Comparison of ENCODE assay signal across 1 cellular context in the genomic region with DNA sequence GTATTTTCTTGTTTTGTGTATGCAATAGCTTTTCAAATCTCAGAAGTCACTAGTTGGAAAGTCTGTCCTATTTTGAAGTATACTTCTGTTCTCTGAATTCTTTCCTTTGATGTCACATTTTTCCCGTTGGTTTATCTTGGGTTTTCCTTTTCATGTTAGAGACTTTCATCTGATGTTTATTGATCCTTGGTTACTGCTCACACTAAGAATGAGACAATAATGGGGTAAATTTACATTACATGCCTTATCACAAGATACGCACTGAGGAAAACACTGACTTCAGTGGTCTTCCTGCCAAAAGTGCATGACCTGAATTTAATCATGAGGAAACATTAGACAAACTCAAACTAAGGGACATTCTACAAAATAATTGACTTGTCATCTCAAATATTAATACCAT.
TF ChIP-seq lines count a peak whose summit lies in the region.

No MANE protein-coding gene starts in this region.

TF ChIP-seq in HepG2, 621 proteins besides CTCF, POLR2A, EP300 and RAD21 (continued from another document and continues in another):
- TF ChIP-seq ZNF337 (CRISPR knock-in tag; IDR thresholded peaks at IDR 0.05; ENCODE audit: borderline replicate concordance, low read depth) (no peak), RFX5 (IDR thresholded peaks at IDR 0.05; ENCODE audit: low read depth, low read length) (no peak), MATR3 (CRISPR knock-in tag; IDR thresholded peaks at IDR 0.05) (no peak), IRX3 (CRISPR knock-in tag; IDR thresholded peaks at IDR 0.05; ENCODE audit: borderline replicate concordance, low read depth) (no peak), MLLT10 (CRISPR knock-in tag; IDR thresholded peaks at IDR 0.05) (no peak), ZNF256 (CRISPR knock-in tag; conservative IDR thresholded peaks at IDR 0.05) (no peak), MED1 (CRISPR knock-in tag; IDR thresholded peaks at IDR 0.05) (peak; percentile 91), CEBPG (CRISPR knock-in tag; IDR thresholded peaks at IDR 0.05) (peak; percentile 69), TAF15 (IDR thresholded peaks at IDR 0.05; ENCODE audit: low read depth, low read length, poor library complexity, severe bottlenecking) (no peak), NFIB (CRISPR knock-in tag; IDR thresholded peaks at IDR 0.05; ENCODE audit: borderline replicate concordance) (no peak), TCF7 (IDR thresholded peaks at IDR 0.05; ENCODE audit: low read depth) (peak; percentile 99), SIN3B (IDR thresholded peaks at IDR 0.05; ENCODE audit: low read length) (no peak), KLF16 (CRISPR knock-in tag; IDR thresholded peaks at IDR 0.05) (0 out of 4 replicates have a peak, but pooled peaks of 1 of the 2 experiments have one; percentile 58), PHF21A (CRISPR knock-in tag; IDR thresholded peaks at IDR 0.05) (no peak; the same call in 1 of the 2 replicates), ERF (CRISPR knock-in tag; IDR thresholded peaks at IDR 0.05) (peak; percentile 64), FOXK1 (CRISPR knock-in tag; IDR thresholded peaks at IDR 0.05; ENCODE audit: borderline replicate concordance, low read depth) (peak; percentile 59), SP1 (IDR thresholded peaks at IDR 0.05) (no peak), SP1 (CRISPR knock-in tag; IDR thresholded peaks at IDR 0.05) (no peak), HCFC1 (IDR thresholded peaks at IDR 0.05; ENCODE audit: low read depth, low read length) (no peak), MBD4 (IDR thresholded peaks at IDR 0.05; ENCODE audit: borderline replicate concordance, low read length) (peak; percentile 91; the same call in 1 of the 2 replicates), SAFB2 (CRISPR knock-in tag; IDR thresholded peaks at IDR 0.05; ENCODE audit: borderline replicate concordance, low read depth) (no peak), JUNB (CRISPR knock-in tag; IDR thresholded peaks at IDR 0.05; ENCODE audit: borderline replicate concordance) (peak; percentile 72; the same call in 1 of the 2 replicates), U2AF1 (optimal IDR thresholded peaks at IDR 0.05; ENCODE audit: low read depth, low read length) (no peak), ZC3H4 (CRISPR knock-in tag; IDR thresholded peaks at IDR 0.05; ENCODE audit: borderline replicate concordance) (no peak), EED (CRISPR knock-in tag; IDR thresholded peaks at IDR 0.05) (no peak), ZBTB8A (CRISPR knock-in tag; IDR thresholded peaks at IDR 0.05; ENCODE audit: borderline replicate concordance, low read depth) (no peak), GTF2F1 (IDR thresholded peaks at IDR 0.05; ENCODE audit: low read length) (no peak), HOXA3 (CRISPR knock-in tag; IDR thresholded peaks at IDR 0.05) (no peak), ZNF567 (CRISPR knock-in tag; IDR thresholded peaks at IDR 0.05; ENCODE audit: borderline replicate concordance) (no peak), ZNF143 (CRISPR knock-in tag; IDR thresholded peaks at IDR 0.05) (no peak), MED8 (CRISPR knock-in tag; IDR thresholded peaks at IDR 0.05; ENCODE audit: insufficient replicate concordance) (peak; percentile 89), SALL1 (CRISPR knock-in tag; IDR thresholded peaks at IDR 0.05) (peak; percentile 48; the same call in 1 of the 2 replicates)
- TF ChIP-seq, protein P1, sequence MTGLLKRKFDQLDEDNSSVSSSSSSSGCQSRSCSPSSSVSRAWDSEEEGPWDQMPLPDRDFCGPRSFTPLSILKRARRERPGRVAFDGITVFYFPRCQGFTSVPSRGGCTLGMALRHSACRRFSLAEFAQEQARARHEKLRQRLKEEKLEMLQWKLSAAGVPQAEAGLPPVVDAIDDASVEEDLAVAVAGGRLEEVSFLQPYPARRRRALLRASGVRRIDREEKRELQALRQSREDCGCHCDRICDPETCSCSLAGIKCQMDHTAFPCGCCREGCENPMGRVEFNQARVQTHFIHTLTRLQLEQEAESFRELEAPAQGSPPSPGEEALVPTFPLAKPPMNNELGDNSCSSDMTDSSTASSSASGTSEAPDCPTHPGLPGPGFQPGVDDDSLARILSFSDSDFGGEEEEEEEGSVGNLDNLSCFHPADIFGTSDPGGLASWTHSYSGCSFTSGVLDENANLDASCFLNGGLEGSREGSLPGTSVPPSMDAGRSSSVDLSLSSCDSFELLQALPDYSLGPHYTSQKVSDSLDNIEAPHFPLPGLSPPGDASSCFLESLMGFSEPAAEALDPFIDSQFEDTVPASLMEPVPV (CRISPR knock-in tag; IDR thresholded peaks at IDR 0.05) = no peak
- TF ChIP-seq, protein P2, sequence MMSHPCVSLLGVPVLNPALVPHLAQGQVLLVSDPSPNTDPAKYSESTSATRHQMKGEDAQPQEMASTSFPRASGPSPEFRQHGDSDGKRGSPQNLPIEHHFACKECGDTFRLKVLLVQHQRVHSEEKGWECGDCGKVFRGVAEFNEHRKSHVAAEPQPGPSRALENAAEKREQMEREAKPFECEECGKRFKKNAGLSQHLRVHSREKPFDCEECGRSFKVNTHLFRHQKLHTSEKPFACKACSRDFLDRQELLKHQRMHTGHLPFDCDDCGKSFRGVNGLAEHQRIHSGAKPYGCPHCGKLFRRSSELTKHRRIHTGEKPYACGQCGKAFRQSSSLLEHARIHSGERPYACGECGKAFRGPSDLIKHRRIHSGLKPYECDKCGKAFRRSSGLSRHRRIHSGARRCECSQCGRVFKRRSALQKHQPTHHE (CRISPR knock-in tag; IDR thresholded peaks at IDR 0.05; ENCODE audit: borderline replicate concordance) = no peak
- TF ChIP-seq, protein P3, sequence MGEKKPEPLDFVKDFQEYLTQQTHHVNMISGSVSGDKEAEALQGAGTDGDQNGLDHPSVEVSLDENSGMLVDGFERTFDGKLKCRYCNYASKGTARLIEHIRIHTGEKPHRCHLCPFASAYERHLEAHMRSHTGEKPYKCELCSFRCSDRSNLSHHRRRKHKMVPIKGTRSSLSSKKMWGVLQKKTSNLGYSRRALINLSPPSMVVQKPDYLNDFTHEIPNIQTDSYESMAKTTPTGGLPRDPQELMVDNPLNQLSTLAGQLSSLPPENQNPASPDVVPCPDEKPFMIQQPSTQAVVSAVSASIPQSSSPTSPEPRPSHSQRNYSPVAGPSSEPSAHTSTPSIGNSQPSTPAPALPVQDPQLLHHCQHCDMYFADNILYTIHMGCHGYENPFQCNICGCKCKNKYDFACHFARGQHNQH (CRISPR knock-in tag; IDR thresholded peaks at IDR 0.05) = no peak
- TF ChIP-seq, protein P4, sequence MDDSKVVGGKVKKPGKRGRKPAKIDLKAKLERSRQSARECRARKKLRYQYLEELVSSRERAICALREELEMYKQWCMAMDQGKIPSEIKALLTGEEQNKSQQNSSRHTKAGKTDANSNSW (CRISPR knock-in tag; IDR thresholded peaks at IDR 0.05; ENCODE audit: borderline replicate concordance) = no peak
- TF ChIP-seq, protein P5, sequence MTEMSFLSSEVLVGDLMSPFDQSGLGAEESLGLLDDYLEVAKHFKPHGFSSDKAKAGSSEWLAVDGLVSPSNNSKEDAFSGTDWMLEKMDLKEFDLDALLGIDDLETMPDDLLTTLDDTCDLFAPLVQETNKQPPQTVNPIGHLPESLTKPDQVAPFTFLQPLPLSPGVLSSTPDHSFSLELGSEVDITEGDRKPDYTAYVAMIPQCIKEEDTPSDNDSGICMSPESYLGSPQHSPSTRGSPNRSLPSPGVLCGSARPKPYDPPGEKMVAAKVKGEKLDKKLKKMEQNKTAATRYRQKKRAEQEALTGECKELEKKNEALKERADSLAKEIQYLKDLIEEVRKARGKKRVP (CRISPR knock-in tag; IDR thresholded peaks at IDR 0.05) = 0 out of 4 replicates have a peak, but pooled peaks of 1 of the 2 experiments have one; percentile 45
- TF ChIP-seq, protein P6, sequence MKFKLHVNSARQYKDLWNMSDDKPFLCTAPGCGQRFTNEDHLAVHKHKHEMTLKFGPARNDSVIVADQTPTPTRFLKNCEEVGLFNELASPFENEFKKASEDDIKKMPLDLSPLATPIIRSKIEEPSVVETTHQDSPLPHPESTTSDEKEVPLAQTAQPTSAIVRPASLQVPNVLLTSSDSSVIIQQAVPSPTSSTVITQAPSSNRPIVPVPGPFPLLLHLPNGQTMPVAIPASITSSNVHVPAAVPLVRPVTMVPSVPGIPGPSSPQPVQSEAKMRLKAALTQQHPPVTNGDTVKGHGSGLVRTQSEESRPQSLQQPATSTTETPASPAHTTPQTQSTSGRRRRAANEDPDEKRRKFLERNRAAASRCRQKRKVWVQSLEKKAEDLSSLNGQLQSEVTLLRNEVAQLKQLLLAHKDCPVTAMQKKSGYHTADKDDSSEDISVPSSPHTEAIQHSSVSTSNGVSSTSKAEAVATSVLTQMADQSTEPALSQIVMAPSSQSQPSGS (CRISPR knock-in tag; IDR thresholded peaks at IDR 0.05) = peak; percentile 48; the same call in 1 of the 2 replicates
- TF ChIP-seq, protein P7, sequence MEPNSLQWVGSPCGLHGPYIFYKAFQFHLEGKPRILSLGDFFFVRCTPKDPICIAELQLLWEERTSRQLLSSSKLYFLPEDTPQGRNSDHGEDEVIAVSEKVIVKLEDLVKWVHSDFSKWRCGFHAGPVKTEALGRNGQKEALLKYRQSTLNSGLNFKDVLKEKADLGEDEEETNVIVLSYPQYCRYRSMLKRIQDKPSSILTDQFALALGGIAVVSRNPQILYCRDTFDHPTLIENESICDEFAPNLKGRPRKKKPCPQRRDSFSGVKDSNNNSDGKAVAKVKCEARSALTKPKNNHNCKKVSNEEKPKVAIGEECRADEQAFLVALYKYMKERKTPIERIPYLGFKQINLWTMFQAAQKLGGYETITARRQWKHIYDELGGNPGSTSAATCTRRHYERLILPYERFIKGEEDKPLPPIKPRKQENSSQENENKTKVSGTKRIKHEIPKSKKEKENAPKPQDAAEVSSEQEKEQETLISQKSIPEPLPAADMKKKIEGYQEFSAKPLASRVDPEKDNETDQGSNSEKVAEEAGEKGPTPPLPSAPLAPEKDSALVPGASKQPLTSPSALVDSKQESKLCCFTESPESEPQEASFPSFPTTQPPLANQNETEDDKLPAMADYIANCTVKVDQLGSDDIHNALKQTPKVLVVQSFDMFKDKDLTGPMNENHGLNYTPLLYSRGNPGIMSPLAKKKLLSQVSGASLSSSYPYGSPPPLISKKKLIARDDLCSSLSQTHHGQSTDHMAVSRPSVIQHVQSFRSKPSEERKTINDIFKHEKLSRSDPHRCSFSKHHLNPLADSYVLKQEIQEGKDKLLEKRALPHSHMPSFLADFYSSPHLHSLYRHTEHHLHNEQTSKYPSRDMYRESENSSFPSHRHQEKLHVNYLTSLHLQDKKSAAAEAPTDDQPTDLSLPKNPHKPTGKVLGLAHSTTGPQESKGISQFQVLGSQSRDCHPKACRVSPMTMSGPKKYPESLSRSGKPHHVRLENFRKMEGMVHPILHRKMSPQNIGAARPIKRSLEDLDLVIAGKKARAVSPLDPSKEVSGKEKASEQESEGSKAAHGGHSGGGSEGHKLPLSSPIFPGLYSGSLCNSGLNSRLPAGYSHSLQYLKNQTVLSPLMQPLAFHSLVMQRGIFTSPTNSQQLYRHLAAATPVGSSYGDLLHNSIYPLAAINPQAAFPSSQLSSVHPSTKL (CRISPR knock-in tag; IDR thresholded peaks at IDR 0.05) = peak; percentile 98
- TF ChIP-seq, protein P8, sequence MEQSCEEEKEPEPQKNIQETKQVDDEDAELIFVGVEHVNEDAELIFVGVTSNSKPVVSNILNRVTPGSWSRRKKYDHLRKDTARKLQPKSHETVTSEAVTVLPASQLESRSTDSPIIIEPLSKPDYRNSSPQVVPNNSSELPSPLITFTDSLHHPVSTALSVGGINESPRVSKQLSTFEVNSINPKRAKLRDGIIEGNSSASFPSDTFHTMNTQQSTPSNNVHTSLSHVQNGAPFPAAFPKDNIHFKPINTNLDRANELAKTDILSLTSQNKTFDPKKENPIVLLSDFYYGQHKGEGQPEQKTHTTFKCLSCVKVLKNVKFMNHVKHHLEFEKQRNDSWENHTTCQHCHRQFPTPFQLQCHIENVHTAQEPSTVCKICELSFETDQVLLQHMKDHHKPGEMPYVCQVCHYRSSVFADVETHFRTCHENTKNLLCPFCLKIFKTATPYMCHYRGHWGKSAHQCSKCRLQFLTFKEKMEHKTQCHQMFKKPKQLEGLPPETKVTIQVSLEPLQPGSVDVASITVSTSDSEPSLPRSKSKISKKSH (CRISPR knock-in tag; IDR thresholded peaks at IDR 0.05; ENCODE audit: borderline replicate concordance) = no peak
- TF ChIP-seq, protein P9, sequence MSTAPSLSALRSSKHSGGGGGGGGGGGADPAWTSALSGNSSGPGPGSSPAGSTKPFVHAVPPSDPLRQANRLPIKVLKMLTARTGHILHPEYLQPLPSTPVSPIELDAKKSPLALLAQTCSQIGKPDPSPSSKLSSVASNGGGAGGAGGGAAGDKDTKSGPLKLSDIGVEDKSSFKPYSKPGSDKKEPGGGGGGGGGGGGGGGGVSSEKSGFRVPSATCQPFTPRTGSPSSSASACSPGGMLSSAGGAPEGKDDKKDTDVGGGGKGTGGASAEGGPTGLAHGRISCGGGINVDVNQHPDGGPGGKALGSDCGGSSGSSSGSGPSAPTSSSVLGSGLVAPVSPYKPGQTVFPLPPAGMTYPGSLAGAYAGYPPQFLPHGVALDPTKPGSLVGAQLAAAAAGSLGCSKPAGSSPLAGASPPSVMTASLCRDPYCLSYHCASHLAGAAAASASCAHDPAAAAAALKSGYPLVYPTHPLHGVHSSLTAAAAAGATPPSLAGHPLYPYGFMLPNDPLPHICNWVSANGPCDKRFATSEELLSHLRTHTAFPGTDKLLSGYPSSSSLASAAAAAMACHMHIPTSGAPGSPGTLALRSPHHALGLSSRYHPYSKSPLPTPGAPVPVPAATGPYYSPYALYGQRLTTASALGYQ (CRISPR knock-in tag; IDR thresholded peaks at IDR 0.05) = peak; percentile 95
- TF ChIP-seq, protein P10, sequence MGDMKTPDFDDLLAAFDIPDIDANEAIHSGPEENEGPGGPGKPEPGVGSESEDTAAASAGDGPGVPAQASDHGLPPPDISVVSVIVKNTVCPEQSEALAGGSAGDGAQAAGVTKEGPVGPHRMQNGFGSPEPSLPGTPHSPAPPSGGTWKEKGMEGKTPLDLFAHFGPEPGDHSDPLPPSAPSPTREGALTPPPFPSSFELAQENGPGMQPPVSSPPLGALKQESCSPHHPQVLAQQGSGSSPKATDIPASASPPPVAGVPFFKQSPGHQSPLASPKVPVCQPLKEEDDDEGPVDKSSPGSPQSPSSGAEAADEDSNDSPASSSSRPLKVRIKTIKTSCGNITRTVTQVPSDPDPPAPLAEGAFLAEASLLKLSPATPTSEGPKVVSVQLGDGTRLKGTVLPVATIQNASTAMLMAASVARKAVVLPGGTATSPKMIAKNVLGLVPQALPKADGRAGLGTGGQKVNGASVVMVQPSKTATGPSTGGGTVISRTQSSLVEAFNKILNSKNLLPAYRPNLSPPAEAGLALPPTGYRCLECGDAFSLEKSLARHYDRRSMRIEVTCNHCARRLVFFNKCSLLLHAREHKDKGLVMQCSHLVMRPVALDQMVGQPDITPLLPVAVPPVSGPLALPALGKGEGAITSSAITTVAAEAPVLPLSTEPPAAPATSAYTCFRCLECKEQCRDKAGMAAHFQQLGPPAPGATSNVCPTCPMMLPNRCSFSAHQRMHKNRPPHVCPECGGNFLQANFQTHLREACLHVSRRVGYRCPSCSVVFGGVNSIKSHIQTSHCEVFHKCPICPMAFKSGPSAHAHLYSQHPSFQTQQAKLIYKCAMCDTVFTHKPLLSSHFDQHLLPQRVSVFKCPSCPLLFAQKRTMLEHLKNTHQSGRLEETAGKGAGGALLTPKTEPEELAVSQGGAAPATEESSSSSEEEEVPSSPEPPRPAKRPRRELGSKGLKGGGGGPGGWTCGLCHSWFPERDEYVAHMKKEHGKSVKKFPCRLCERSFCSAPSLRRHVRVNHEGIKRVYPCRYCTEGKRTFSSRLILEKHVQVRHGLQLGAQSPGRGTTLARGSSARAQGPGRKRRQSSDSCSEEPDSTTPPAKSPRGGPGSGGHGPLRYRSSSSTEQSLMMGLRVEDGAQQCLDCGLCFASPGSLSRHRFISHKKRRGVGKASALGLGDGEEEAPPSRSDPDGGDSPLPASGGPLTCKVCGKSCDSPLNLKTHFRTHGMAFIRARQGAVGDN (CRISPR knock-in tag; IDR thresholded peaks at IDR 0.05) = no peak
- TF ChIP-seq, protein P11, sequence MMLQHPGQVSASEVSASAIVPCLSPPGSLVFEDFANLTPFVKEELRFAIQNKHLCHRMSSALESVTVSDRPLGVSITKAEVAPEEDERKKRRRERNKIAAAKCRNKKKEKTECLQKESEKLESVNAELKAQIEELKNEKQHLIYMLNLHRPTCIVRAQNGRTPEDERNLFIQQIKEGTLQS (CRISPR knock-in tag; IDR thresholded peaks at IDR 0.05) = peak; percentile 42; the same call in 1 of the 2 replicates
